Comparison of ENCODE assay signal across 12 cellular contexts in the genomic region with DNA sequence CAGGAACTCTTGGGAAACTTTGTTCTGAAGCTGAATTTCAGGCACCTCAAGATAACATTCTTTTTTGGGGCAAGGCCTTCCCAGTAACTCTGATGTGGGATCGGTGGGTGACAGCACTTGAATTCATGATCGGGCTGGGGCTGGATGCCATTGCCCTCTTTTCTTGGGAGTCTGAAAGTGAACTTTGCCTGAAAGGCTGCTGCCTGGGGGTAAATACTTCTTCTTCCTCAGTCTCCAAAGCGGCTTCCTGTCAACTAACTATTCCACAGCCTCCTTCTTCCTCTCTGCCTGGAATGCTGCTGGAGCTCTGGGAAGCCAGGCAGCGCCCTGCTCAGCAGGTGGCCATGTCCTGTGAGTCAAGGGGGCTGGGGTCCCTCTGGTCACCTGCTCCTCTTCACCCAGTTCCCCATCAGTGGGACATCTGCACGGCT.
DNase-seq lines count a peak whose midpoint lies in the region; TF ChIP-seq lines count a peak whose summit lies in the region.
"Had no signal": no experiment of that assay in that cellular context is flagged by ENCODE, and none has a peak within 500 bp of the region (broad histone marks: within the 10 kb centered on the region; RNA-seq: fewer than 3 reads in every experiment).

No MANE protein-coding gene starts in this region.

- no peaks in the 10 kb centered on the region for H3K27me3 ChIP-seq in thymus (ENCODE audit: control insufficient read depth, insufficient read depth)

- H3K4me1 Mint-ChIP-seq in mesothelial cell of epicardium = peaks cover 17% of the 10 kb centered on the region

- no peaks in the 10 kb centered on the region for H3K9me3 Mint-ChIP-seq in mesothelial cell of epicardium
- H3K9me3 Mint-ChIP-seq: activated naive CD4-positive, alpha-beta T cell treated with anti-CD3 and anti-CD28 coated beads, Interleukin-2, amount 50 U/mL, for 72 hours; naive thymus-derived CD4-positive, alpha-beta T cell had no signal

- peak overlapping the region; percentile 81 for H3K27ac Mint-ChIP-seq in mesothelial cell of epicardium
- H3K27ac Mint-ChIP-seq: naive thymus-derived CD4-positive, alpha-beta T cell had no signal

- no peaks in the 10 kb centered on the region for H3K36me3 Mint-ChIP-seq in mesothelial cell of epicardium
- H3K36me3 Mint-ChIP-seq: activated naive CD4-positive, alpha-beta T cell treated with anti-CD3 and anti-CD28 coated beads, Interleukin-2, amount 50 U/mL, for 72 hours had no signal

- H3K4me3 Mint-ChIP-seq in mesothelial cell of epicardium = no peak overlapping the region
- H3K4me3 Mint-ChIP-seq: naive thymus-derived CD4-positive, alpha-beta T cell had no signal

- no peaks in the 10 kb centered on the region for H3K4me1 ChIP-seq in thymus (ENCODE audit: control insufficient read depth, insufficient read depth, low read length)

- H3K4me3 ChIP-seq in thymus (ENCODE audit: low read length) = no peak overlapping the region

- in situ Hi-C loops in G401 (cut with HindIII; ENCODE audit: low sequenced_read_pairs) = no loop called here

- peak overlapping the region; percentile 89 for H3K27ac ChIP-seq in caudate nucleus (ENCODE audit: low read depth, low read length)
- peak overlapping the region; percentile 61 for H3K27ac ChIP-seq in thymus (ENCODE audit: low read depth)

- H3K27me3 Mint-ChIP-seq in mesothelial cell of epicardium (ENCODE audit: low read depth) = no peaks in the 10 kb centered on the region

- DNase-seq in NCI-H510A treated with DMSO at 0.1 percent for 48 hours (lab: John Stamatoyannopoulos, UW) = peak; percentile 86
- no peak for DNase-seq in NCI-H510A (lab: John Stamatoyannopoulos, UW)
- DNase-seq in caudate nucleus (lab: John Stamatoyannopoulos, UW) = peak in 1 of 61 donors; percentile 41
- no peak for DNase-seq in mesothelial cell of epicardium (ENCODE audit: low spot score in 2 of 2, unreplicated experiment in 2 of 2)
- no peak for DNase-seq in activated T-cell treated with anti-CD3 and anti-CD28 coated beads, Interleukin-2, amount 50 U/mL, for 48 hours
- no peak for DNase-seq in NCI-H446 treated with DMSO at 0.1 percent for 48 hours (lab: John Stamatoyannopoulos, UW)
- no peak for DNase-seq in G401 (ENCODE audit: low spot score)
- DNase-seq: ACHN; activated CD4-positive, alpha-beta T cell treated with anti-CD3 and anti-CD28 coated beads for 1 hour; naive thymus-derived CD4-positive, alpha-beta T cell had no signal

- no peaks in the 10 kb centered on the region for H3K9me3 ChIP-seq in thymus (ENCODE audit: control insufficient read depth)

- no peak for TF ChIP-seq CTCF in mesothelial cell of epicardium (IDR thresholded peaks at IDR 0.05; ENCODE audit: unreplicated experiment)

- H3K36me3 ChIP-seq in thymus (ENCODE audit: control insufficient read depth, insufficient read depth) = no peaks in the 10 kb centered on the region

- 89% methylated on average over 5 of the region's 5 CpGs for WGBS in thymus
